In the genomic region with DNA sequence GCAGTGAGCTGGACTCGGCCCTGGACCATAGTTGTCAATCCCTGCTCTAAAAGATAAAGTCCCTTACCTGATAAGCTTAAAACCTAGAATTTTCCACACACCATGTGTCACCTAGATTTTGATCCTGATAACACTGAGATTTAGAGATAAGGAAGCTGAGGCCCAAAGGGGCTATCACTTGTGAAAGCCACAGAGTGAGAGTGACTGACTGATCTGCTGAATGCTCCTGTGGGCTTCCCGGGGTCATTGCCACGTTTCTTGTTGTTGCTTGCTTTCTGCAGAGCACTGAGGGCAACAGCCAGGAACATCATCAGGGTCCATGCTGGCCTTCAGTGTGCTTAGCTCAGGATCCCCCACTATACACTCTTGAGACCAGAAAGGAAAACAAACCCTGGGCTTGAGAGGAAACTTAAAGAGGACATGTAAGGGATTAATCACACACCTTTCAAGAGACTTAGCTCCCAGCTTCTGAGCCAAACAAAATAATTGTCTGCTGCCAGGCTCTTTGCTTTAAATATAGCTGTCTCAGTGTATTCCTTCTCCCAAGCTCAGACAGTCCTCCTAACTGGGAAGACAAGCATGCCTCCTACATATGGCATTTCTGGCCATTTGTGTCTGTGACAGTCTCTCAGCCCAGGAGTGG, we compare ENCODE assay signal across 21 cellular contexts.
DNase-seq lines count a peak whose midpoint lies in the region; ATAC-seq, FAIRE-seq and TF ChIP-seq lines count a peak whose summit lies in the region.
"Had no signal": no experiment of that assay in that cellular context is flagged by ENCODE, and none has a peak within 500 bp of the region (broad histone marks: within the 10 kb centered on the region; RNA-seq: fewer than 3 reads in every experiment).

No MANE protein-coding gene starts in this region.

- in situ Hi-C loops in K562 (cut with MboI), result no loop called here

- TF ChIP-seq RAD21 in K562 (CRISPR knock-in tag; conservative IDR thresholded peaks at IDR 0.05 in 1 of 2, IDR thresholded peaks at IDR 0.05 in 1 of 2), result no peak

- TF ChIP-seq CTCF in heart left ventricle (IDR thresholded peaks at IDR 0.05), result no peak
- no peak for TF ChIP-seq CTCF in K562 (IDR thresholded peaks at IDR 0.05 in 2 of 3, conservative IDR thresholded peaks at IDR 0.05 in 1 of 3; ENCODE audit: insufficient read depth in 2 of 3, low read depth in 1 of 3, low read length in 3 of 3)

- H3K4me1 ChIP-seq in heart left ventricle, result peaks cover 0 to 43% (median 13%) of the 10 kb centered on the region in 12 donors
- H3K4me1 ChIP-seq in K562 (replicated peaks in 1 of 2; ENCODE audit: control insufficient read depth in 2 of 2, insufficient read depth in 2 of 2, low read length in 2 of 2), result peaks cover 0 to 3% of the 10 kb centered on the region in 2 experiments; a peak in 1 of 5 replicates
- H3K4me1 ChIP-seq: thyroid gland had no signal

- CTCF ChIA-PET in K562 (lab: Yijun Ruan, JAX; ENCODE audit: low intra/inter-chr PET ratio), result no interaction called here

- no peak for TF ChIP-seq EP300 in K562 (IDR thresholded peaks at IDR 0.05; ENCODE audit: low read length)

- H2AFZ ChIP-seq in K562 (ENCODE audit: low read depth, low read length), result no peak overlapping the region

- H3K36me3 ChIP-seq in heart left ventricle, result no peaks in the 10 kb centered on the region
- H3K36me3 ChIP-seq in K562 (ENCODE audit: control insufficient read depth, insufficient read depth, low read length), result no peaks in the 10 kb centered on the region
- H3K36me3 ChIP-seq: prostate gland, thyroid gland had no signal

- POLR2A ChIA-PET in K562 (lab: Yijun Ruan, JAX), result no interaction called here

- no TSS peak for BruUV-seq in K562 (replicated peaks; lab: Mats Ljungman, UMichigan)

- H3K9me3 ChIP-seq in heart left ventricle (no peaks in the 10 kb centered on the region), K562 (replicated peaks; ENCODE audit: control insufficient read depth, insufficient read depth, low read depth, low read length) (no peaks in the 10 kb centered on the region)
- H3K9me3 ChIP-seq: prostate gland, thyroid gland had no signal

- DNase-seq in heart left ventricle, result no peak
- no peak for DNase-seq in cardiac septum (ENCODE audit: low spot score)
- DNase-seq in K562 (ENCODE audit: extremely low read depth in 1 of 4, low spot score in 3 of 4), result no peak
- peak; percentile 28 for DNase-seq in iris pigment epithelial cell (ENCODE audit: low read depth)
- DNase-seq in stimulated activated CD4-positive, alpha-beta T cell treated with anti-CD3 and anti-CD28 coated beads, Interleukin-1b, Interleukin-23, amount 100 ng/mL, for 48 hours, result no peak
- DNase-seq: ACHN; activated CD4-positive, alpha-beta T cell treated with anti-CD3 and anti-CD28 coated beads for 48 hours; activated CD8-positive, alpha-beta memory T cell treated with anti-CD3 and anti-CD28 coated beads, Interleukin-2, amount 50 U/mL, for 4 hours; immature natural killer cell; natural killer cell; NCI-H146; NCI-H345; NK-92 treated with Interleukin-12 subunit alpha and Interleukin-12 subunit beta, amount 100 ng/mL, for 24 hours; thyroid gland had no signal

- no peak overlapping the region for H3K4me2 ChIP-seq in K562 (ENCODE audit: insufficient read depth, low read length)

- no peak overlapping the region for H3K4me3 ChIP-seq in heart left ventricle
- H3K4me3 ChIP-seq in K562, result no peak overlapping the region
- H3K4me3 ChIP-seq: prostate gland, thyroid gland had no signal

- H3K9me1 ChIP-seq in K562 (ENCODE audit: control insufficient read depth, insufficient read depth, low read length), result no peaks in the 10 kb centered on the region

- WGBS in heart left ventricle, 4 donors, result 31 to 56% (median 47%) methylated on average over 3 of the region's 3 CpGs
- WGBS in K562 (ENCODE audit: insufficient coverage, low coverage, missing lambda C conversion rate), result 4% methylated on average over 3 of the region's 3 CpGs

- intact Hi-C loops in heart left ventricle (cut with DNase I), result loop anchor here in 1 of 10 donors (5.0 to 10.0 kb wide), 2 partner anchors 80 to 233 kb away; a partner anchor contains a TSS
- intact Hi-C loops in cardiac septum (cut with DNase I), result loop anchor here (5.0 kb wide), 1 partner anchor 83 kb away; a partner anchor contains a TSS
- intact Hi-C loops in K562 (cut with micrococcal nuclease), result no loop called here

- ATAC-seq in heart left ventricle (no peak), K562 (no peak), HG02840 (IDR thresholded peaks at IDR 0.05; ENCODE audit: low FRiP score, unreplicated experiment) (no peak), GM19035 (IDR thresholded peaks at IDR 0.05; ENCODE audit: unreplicated experiment) (no peak)
- ATAC-seq: natural killer cell; stimulated activated effector memory CD8-positive, alpha-beta T cell treated with anti-CD3 and anti-CD28 coated beads, Interleukin-12 subunit alpha, Interleukin-12 subunit beta, amount 100 ng/mL, for 72 hours had no signal

- H3K9ac ChIP-seq in K562 (ENCODE audit: insufficient read depth in 1 of 2, low read depth in 2 of 2, low read length in 2 of 2), result no peak overlapping the region

- H3K27me3 ChIP-seq in heart left ventricle, result no peaks in the 10 kb centered on the region
- H3K27me3 ChIP-seq in K562 (ENCODE audit: control insufficient read depth in 2 of 2, insufficient read depth in 2 of 2, low read length in 2 of 2), result no peaks in the 10 kb centered on the region
- H3K27me3 ChIP-seq: thyroid gland had no signal

- no peak for FAIRE-seq in K562 (lab: Jason Lieb, UNC)
- FAIRE-seq: TTC549 had no signal

- H4K20me1 ChIP-seq in K562 (replicated peaks; ENCODE audit: control insufficient read depth, insufficient read depth, low read length), result no peaks in the 10 kb centered on the region

- TF ChIP-seq POLR2A in heart left ventricle (IDR thresholded peaks at IDR 0.05) (no peak), K562 (conservative IDR thresholded peaks at IDR 0.05) (no peak)

- peak overlapping the region in 10 of 12 donors; percentile 19 to 75 (median 47) for H3K27ac ChIP-seq in heart left ventricle
- no peak overlapping the region for H3K27ac ChIP-seq in K562 (ENCODE audit: extremely low read depth, low read depth, low read length)
- H3K27ac ChIP-seq in temporal lobe (ENCODE audit: low read depth, low read length), result peak overlapping the region; percentile 1
- H3K27ac ChIP-seq: C4-2B, prostate gland, thyroid gland had no signal

- H3K79me2 ChIP-seq in K562 (ENCODE audit: control insufficient read depth, insufficient read depth, low read length), result no peaks in the 10 kb centered on the region

TF ChIP-seq in K562, 482 proteins besides CTCF, POLR2A, EP300 and RAD21:
- TF ChIP-seq FOSL1 (tag; conservative IDR thresholded peaks at IDR 0.05) (0 out of 2 replicates have a peak, but pooled peaks have one; percentile 14), NONO (IDR thresholded peaks at IDR 0.05; ENCODE audit: low read depth in 2 of 2, low read length in 1 of 2) (no peak)
